Comparison of ENCODE assay signal across 8 cellular contexts in the genomic region with DNA sequence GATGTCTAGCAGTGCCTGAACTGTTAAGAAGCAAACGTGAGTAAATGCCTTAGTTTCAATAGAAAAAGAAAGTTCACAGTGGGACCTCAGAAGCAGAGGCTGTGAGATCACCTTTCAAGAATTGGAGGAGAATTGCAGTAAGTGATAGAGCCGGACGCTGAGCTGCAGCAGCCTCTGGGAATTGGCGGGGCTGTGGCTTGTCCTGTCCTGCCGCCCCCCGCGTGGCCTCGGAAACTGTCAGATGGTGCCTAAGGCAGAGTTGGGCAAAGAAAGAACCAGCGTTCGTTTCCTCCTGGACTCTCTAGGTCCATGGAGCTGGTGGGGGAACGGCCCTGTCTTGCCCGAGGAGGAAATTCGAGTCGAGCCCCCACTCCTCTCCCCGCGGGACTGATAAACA. TPM values are rescaled to one million over a fixed set of nuclear protein-coding genes. Genes with fewer than 3 reads are reported as not detected.
DNase-seq lines count a peak whose midpoint lies in the region; ATAC-seq and TF ChIP-seq lines count a peak whose summit lies in the region.

No MANE protein-coding gene starts in this region.

- peak overlapping the region; percentile 67 for H3K27ac Mint-ChIP-seq in activated naive CD8-positive, alpha-beta T cell treated with anti-CD3 and anti-CD28 coated beads, Interleukin-2, amount 10 ng/mL, durations not matched to agents 7 days and 5 days

- in situ Hi-C loops in HAP-1 (cut with MboI; ENCODE audit: low sequenced_read_pairs), result no loop called here

- CTCF ChIA-PET in AG04449 (lab: Yijun Ruan, JAX), result no interaction called here

- H3K27ac ChIP-seq in stomach, result peak overlapping the region in 4 of 5 donors; percentile 66 to 82 (median 72)

- no peaks in the 10 kb centered on the region for H3K9me3 ChIP-seq in HAP-1
- no peaks in the 10 kb centered on the region for H3K9me3 ChIP-seq in stomach

- TF ChIP-seq POLR2A in stomach (IDR thresholded peaks at IDR 0.05), result no peak

- H3K4me1 ChIP-seq in HAP-1 (no peaks in the 10 kb centered on the region), stomach (peaks cover 19 to 34% (median 24%) of the 10 kb centered on the region in 4 donors)

- no peak for DNase-seq in AG04449 (ENCODE audit: low read depth, low spot score)
- DNase-seq in HAP-1 (ENCODE audit: low spot score in 2 of 2), result peak in 1 of 2 experiments; percentile 18
- no peak for DNase-seq in activated naive CD8-positive, alpha-beta T cell treated with anti-CD3 and anti-CD28 coated beads, Interleukin-2, amount 10 ng/mL, durations not matched to agents 7 days and 5 days
- DNase-seq in iPS-NIHi11 (ENCODE audit: low spot score), result peak; percentile 46
- DNase-seq in stomach, result no peak
- no peak for DNase-seq in D341Med (ENCODE audit: low spot score)
- no peak for DNase-seq in inferior parietal cortex (ENCODE audit: extremely low spot score)
- no peak for DNase-seq in NCI-H146 (lab: John Stamatoyannopoulos, UW)

- WGBS in stomach, 5 donors, result 0 to 1% (median 1%) methylated on average over 12 to 16 of the region's 16 CpGs

- TF ChIP-seq CTCF in AG04449 (IDR thresholded peaks at IDR 0.05; ENCODE audit: insufficient read depth, low read length, missing control alignments) (no peak), stomach (IDR thresholded peaks at IDR 0.05) (no peak)

- H3K27me3 ChIP-seq in HAP-1 (ENCODE audit: low read depth), result peaks cover 62% of the 10 kb centered on the region
- peaks cover 4 to 72% (median 35%) of the 10 kb centered on the region in 3 donors for H3K27me3 ChIP-seq in stomach

- peaks cover 63% of the 10 kb centered on the region for H3K27me3 Mint-ChIP-seq in activated naive CD8-positive, alpha-beta T cell treated with anti-CD3 and anti-CD28 coated beads, Interleukin-2, amount 10 ng/mL, durations not matched to agents 7 days and 5 days

- no peaks in the 10 kb centered on the region for H3K9me3 Mint-ChIP-seq in activated naive CD8-positive, alpha-beta T cell treated with anti-CD3 and anti-CD28 coated beads, Interleukin-2, amount 10 ng/mL, durations not matched to agents 7 days and 5 days

- H3K4me3 ChIP-seq in AG04449 (ENCODE audit: low read depth, low read length) (peak overlapping the region; percentile 68), HAP-1 (peak overlapping the region; percentile 24), stomach (peak overlapping the region; percentile 46 to 61 (median 50))

- no peak for TF ChIP-seq EP300 in stomach (IDR thresholded peaks at IDR 0.05)

- intact Hi-C loops in stomach (cut with DNase I; ENCODE audit: low total_unique reads), result no loop called here

- H3K4me1 Mint-ChIP-seq in activated naive CD8-positive, alpha-beta T cell treated with anti-CD3 and anti-CD28 coated beads, Interleukin-2, amount 10 ng/mL, durations not matched to agents 7 days and 5 days, result peaks cover 15% of the 10 kb centered on the region

- H3K36me3 Mint-ChIP-seq in activated naive CD8-positive, alpha-beta T cell treated with anti-CD3 and anti-CD28 coated beads, Interleukin-2, amount 10 ng/mL, durations not matched to agents 7 days and 5 days, result no peaks in the 10 kb centered on the region

- H3K36me3 ChIP-seq in HAP-1 (replicated peaks) (no peaks in the 10 kb centered on the region), stomach (no peaks in the 10 kb centered on the region)

- POLR2A ChIA-PET in AG04449 (lab: Yijun Ruan, JAX), result interaction anchor here (0.9 kb wide), 1 partner anchor 29 kb away, joined by 3 read pairs; no protein-coding TSS in a partner anchor
- POLR2A ChIA-PET in activated naive CD8-positive, alpha-beta T cell treated with anti-CD3 and anti-CD28 coated beads, Interleukin-2, amount 10 ng/mL, durations not matched to agents 7 days and 5 days (lab: Charles Lee), result no interaction called here

- no peak for ATAC-seq in activated naive CD8-positive, alpha-beta T cell treated with anti-CD3 and anti-CD28 coated beads, Interleukin-2, amount 10 ng/mL, durations not matched to agents 7 days and 5 days (ENCODE audit: low read depth)

- peak overlapping the region; percentile 86 for H3K4me3 Mint-ChIP-seq in activated naive CD8-positive, alpha-beta T cell treated with anti-CD3 and anti-CD28 coated beads, Interleukin-2, amount 10 ng/mL, durations not matched to agents 7 days and 5 days

RNA-seq across cellular contexts. Expression of gene EMILIN2, which starts 0.6 kb away (rescaled TPM):
- 10 to 100 TPM; 23.3 to 27.7 TPM for total RNA-seq in activated naive CD8-positive, alpha-beta T cell treated with anti-CD3 and anti-CD28 coated beads, Interleukin-2, amount 10 ng/mL, durations not matched to agents 7 days and 5 days
- 100 to 1,000 TPM in 1 of 5 donors, 10 to 100 TPM in 1, 1 to 10 TPM in 3; 5.2 to 120 (median 8.8) TPM for total RNA-seq in stomach
- 1 to 10 TPM; 2.0 to 4.3 (median 3.9) TPM for polyA plus RNA-seq in stomach
